Comparison of ENCODE assay signal across 14 cellular contexts in genomic region chr12:93174048-93174447, GRCh38.
DNase-seq lines count a peak whose midpoint lies in the region; ATAC-seq and TF ChIP-seq lines count a peak whose summit lies in the region.
"Had no signal": no experiment of that assay in that cellular context is flagged by ENCODE, and none has a peak within 500 bp of the region (broad histone marks: within the 10 kb centered on the region; RNA-seq: fewer than 3 reads in every experiment).

No MANE protein-coding gene starts in this region.

- H2AFZ ChIP-seq in fibroblast of lung (ENCODE audit: low read length): no peak overlapping the region
- no peak overlapping the region for H2AFZ ChIP-seq in parathyroid adenoma

- H3K36me3 Mint-ChIP-seq in activated T-helper 2 cell treated with anti-CD3 and anti-CD28 coated beads, Interferon-gamma antibody, Interleukin-2, Interleukin-4, amounts not matched to agents 10 μg/mL and 5 μg/mL and 100 μg/mL, durations not matched to agents 14 hours and 24 hours and 36 hours (ENCODE audit: low read depth): no peaks in the 10 kb centered on the region
- H3K36me3 Mint-ChIP-seq: activated naive CD8-positive, alpha-beta T cell; naive B cell had no signal

- H3K27ac ChIP-seq in BLaER1 treated with 17β-estradiol and CSF1 and Interleukin-3, amounts not matched to agents 10 nM and 100 nM: 0 out of 22 replicates have a peak overlapping the region, but pooled peaks of 1 of the 11 experiments have one; percentile 20
- H3K27ac ChIP-seq in fibroblast of lung (ENCODE audit: insufficient read depth, low read length) (no peak overlapping the region), parathyroid adenoma (peak overlapping the region; percentile 20), ascending aorta (no peak overlapping the region)

- peak overlapping the region in 10 of 11 experiments; percentile 10 to 82 (median 62); a peak in 13 of 22 replicates for H3K4me2 ChIP-seq in BLaER1 treated with 17β-estradiol and CSF1 and Interleukin-3, amounts not matched to agents 10 nM and 100 nM
- H3K4me2 ChIP-seq in fibroblast of lung (ENCODE audit: extremely low read depth, insufficient read depth, low read length): peak overlapping the region; percentile 4
- peak overlapping the region; percentile 29 for H3K4me2 ChIP-seq in parathyroid adenoma (ENCODE audit: low read length)

- no peaks in the 10 kb centered on the region for H3K27me3 ChIP-seq in BLaER1 treated with 17β-estradiol and CSF1 and Interleukin-3, amounts not matched to agents 10 nM and 100 nM
- H3K27me3 ChIP-seq in fibroblast of lung (ENCODE audit: control insufficient read depth, insufficient read depth, low read length): no peaks in the 10 kb centered on the region
- H3K27me3 ChIP-seq in parathyroid adenoma (ENCODE audit: control insufficient read depth, insufficient read depth, low read length): no peaks in the 10 kb centered on the region
- H3K27me3 ChIP-seq in ascending aorta: no peaks in the 10 kb centered on the region

- intact Hi-C loops in ascending aorta (cut with DNase I): no loop called here
- intact Hi-C loops in activated T-helper 2 cell treated with anti-CD3 and anti-CD28 coated beads, Interferon-gamma antibody, Interleukin-2, Interleukin-4, amounts not matched to agents 10 μg/mL and 5 μg/mL and 100 μg/mL, durations not matched to agents 14 hours and 24 hours and 36 hours (cut with micrococcal nuclease): no loop called here

- no peaks in the 10 kb centered on the region for H3K36me3 ChIP-seq in BLaER1 treated with 17β-estradiol and CSF1 and Interleukin-3, amounts not matched to agents 10 nM and 100 nM
- no peaks in the 10 kb centered on the region for H3K36me3 ChIP-seq in fibroblast of lung (ENCODE audit: control insufficient read depth, insufficient read depth, low read length)
- H3K36me3 ChIP-seq in parathyroid adenoma (ENCODE audit: control insufficient read depth, insufficient read depth, low read length): no peaks in the 10 kb centered on the region
- no peaks in the 10 kb centered on the region for H3K36me3 ChIP-seq in ascending aorta

- no peaks in the 10 kb centered on the region for H3K4me1 Mint-ChIP-seq in activated T-helper 2 cell treated with anti-CD3 and anti-CD28 coated beads, Interferon-gamma antibody, Interleukin-2, Interleukin-4, amounts not matched to agents 10 μg/mL and 5 μg/mL and 100 μg/mL, durations not matched to agents 14 hours and 24 hours and 36 hours (ENCODE audit: low read depth)

- H3K4me3 Mint-ChIP-seq in activated T-helper 2 cell treated with anti-CD3 and anti-CD28 coated beads, Interferon-gamma antibody, Interleukin-2, Interleukin-4, amounts not matched to agents 10 μg/mL and 5 μg/mL and 100 μg/mL, durations not matched to agents 14 hours and 24 hours and 36 hours (ENCODE audit: low read depth): no peak overlapping the region
- H3K4me3 Mint-ChIP-seq: activated CD8-positive, alpha-beta T cell treated with anti-CD3 and anti-CD28 coated beads for 36 hours; activated naive CD8-positive, alpha-beta T cell; naive B cell had no signal

- no peaks in the 10 kb centered on the region for H3K27me3 Mint-ChIP-seq in activated T-helper 2 cell treated with anti-CD3 and anti-CD28 coated beads, Interferon-gamma antibody, Interleukin-2, Interleukin-4, amounts not matched to agents 10 μg/mL and 5 μg/mL and 100 μg/mL, durations not matched to agents 14 hours and 24 hours and 36 hours (ENCODE audit: low read depth)
- H3K27me3 Mint-ChIP-seq: activated CD8-positive, alpha-beta T cell treated with anti-CD3 and anti-CD28 coated beads for 36 hours; activated naive CD8-positive, alpha-beta T cell; naive B cell had no signal

- no peak for ATAC-seq in GM21447 (IDR thresholded peaks at IDR 0.05; ENCODE audit: unreplicated experiment)
- ATAC-seq: activated CD8-positive, alpha-beta T cell treated with anti-CD3 and anti-CD28 coated beads for 36 hours had no signal

- no peak overlapping the region for H3K9ac ChIP-seq in BLaER1 treated with 17β-estradiol and CSF1 and Interleukin-3, amounts not matched to agents 10 nM and 100 nM
- H3K9ac ChIP-seq in fibroblast of lung (ENCODE audit: insufficient read depth, low read length) (no peak overlapping the region), parathyroid adenoma (no peak overlapping the region)

- no peaks in the 10 kb centered on the region for H4K20me1 ChIP-seq in BLaER1 treated with 17β-estradiol and CSF1 and Interleukin-3, amounts not matched to agents 10 nM and 100 nM
- no peaks in the 10 kb centered on the region for H4K20me1 ChIP-seq in fibroblast of lung (ENCODE audit: control insufficient read depth, extremely low read depth, insufficient read depth, low read length)

- H3K9me3 ChIP-seq in BLaER1 treated with 17β-estradiol and CSF1 and Interleukin-3, amounts not matched to agents 10 nM and 100 nM (replicated peaks in 1 of 11): peaks cover 0 to 19% (median 0%) of the 10 kb centered on the region in 11 experiments; a peak in 2 of 22 replicates
- H3K9me3 ChIP-seq in fibroblast of lung (ENCODE audit: control insufficient read depth, insufficient read depth, low read depth, low read length): no peaks in the 10 kb centered on the region
- no peaks in the 10 kb centered on the region for H3K9me3 ChIP-seq in parathyroid adenoma (ENCODE audit: control insufficient read depth, low read length)
- no peaks in the 10 kb centered on the region for H3K9me3 ChIP-seq in ascending aorta

- peaks cover 25 to 46% (median 36%) of the 10 kb centered on the region in 10 experiments for H3K4me1 ChIP-seq in BLaER1 treated with 17β-estradiol and CSF1 and Interleukin-3, amounts not matched to agents 10 nM and 100 nM
- H3K4me1 ChIP-seq in fibroblast of lung (ENCODE audit: control insufficient read depth, extremely low read depth, insufficient read depth, low read length): peaks cover 19% of the 10 kb centered on the region
- H3K4me1 ChIP-seq in parathyroid adenoma: peaks cover 44% of the 10 kb centered on the region
- H3K4me1 ChIP-seq in ascending aorta: peaks cover 4 to 20% of the 10 kb centered on the region in 2 donors

- H3K79me2 ChIP-seq in fibroblast of lung (ENCODE audit: control insufficient read depth, insufficient read depth, low read length) (no peaks in the 10 kb centered on the region), parathyroid adenoma (no peaks in the 10 kb centered on the region)

- no peak for TF ChIP-seq CTCF in fibroblast of lung (conservative IDR thresholded peaks at IDR 0.05 in 1 of 2, IDR thresholded peaks at IDR 0.05 in 1 of 2; ENCODE audit: low read depth in 1 of 2, low read length in 2 of 2)
- TF ChIP-seq CTCF in parathyroid adenoma (IDR thresholded peaks at IDR 0.05): no peak
- no peak for TF ChIP-seq CTCF in ascending aorta (IDR thresholded peaks at IDR 0.05)

- no peaks in the 10 kb centered on the region for H3K9me3 Mint-ChIP-seq in activated T-helper 2 cell treated with anti-CD3 and anti-CD28 coated beads, Interferon-gamma antibody, Interleukin-2, Interleukin-4, amounts not matched to agents 10 μg/mL and 5 μg/mL and 100 μg/mL, durations not matched to agents 14 hours and 24 hours and 36 hours
- H3K9me3 Mint-ChIP-seq: activated CD8-positive, alpha-beta T cell treated with anti-CD3 and anti-CD28 coated beads for 36 hours; naive B cell had no signal

- DNase-seq in NCI-H446 (lab: John Stamatoyannopoulos, UW): peak; percentile 78 to 89
- DNase-seq in fibroblast of lung (ENCODE audit: low read depth in 2 of 2): peak; percentile 87 to 92
- DNase-seq in ascending aorta (ENCODE audit: low spot score in 2 of 2): no peak
- no peak for DNase-seq in activated T-helper 2 cell treated with anti-CD3 and anti-CD28 coated beads, Interferon-gamma antibody, Interleukin-2, Interleukin-4, amounts not matched to agents 10 μg/mL and 5 μg/mL and 100 μg/mL, durations not matched to agents 14 hours and 24 hours and 36 hours (ENCODE audit: low spot score)
- DNase-seq in HuH-7 (ENCODE audit: low spot score): no peak
- DNase-seq: activated CD8-positive, alpha-beta T cell treated with anti-CD3 and anti-CD28 coated beads for 36 hours; naive B cell; NCI-H1930; stimulated activated CD4-positive, alpha-beta T cell treated with anti-CD3 and anti-CD28 coated beads, Interleukin-12 subunit alpha, Interleukin-12 subunit beta, amount 100 ng/mL, for 4 hours; stimulated activated CD8-positive, alpha-beta memory T cell treated with anti-CD3 and anti-CD28 coated beads, Interleukin-4, amount 100 ng/mL, for 48 hours had no signal

- H3K27ac Mint-ChIP-seq in activated T-helper 2 cell treated with anti-CD3 and anti-CD28 coated beads, Interferon-gamma antibody, Interleukin-2, Interleukin-4, amounts not matched to agents 10 μg/mL and 5 μg/mL and 100 μg/mL, durations not matched to agents 14 hours and 24 hours and 36 hours: no peak overlapping the region
- H3K27ac Mint-ChIP-seq: activated CD8-positive, alpha-beta T cell treated with anti-CD3 and anti-CD28 coated beads for 36 hours; activated naive CD8-positive, alpha-beta T cell; naive B cell had no signal

- no peak overlapping the region for H3K4me3 ChIP-seq in BLaER1 treated with 17β-estradiol and CSF1 and Interleukin-3, amounts not matched to agents 10 nM and 100 nM
- no peak overlapping the region for H3K4me3 ChIP-seq in fibroblast of lung (replicated peaks in 1 of 4; ENCODE audit: control extremely low read depth in 1 of 4, insufficient read depth in 1 of 4, low read depth in 3 of 4, low read length in 4 of 4)
- H3K4me3 ChIP-seq in parathyroid adenoma (ENCODE audit: low read depth, low read length): no peak overlapping the region
- H3K4me3 ChIP-seq in ascending aorta: no peak overlapping the region

Comparison
In these comparisons a context has a peak if more than half of its experiments do, and no peak if none do; other contexts are left out.
1. H3K4me2 ChIP-seq: peak in every context shown above with its lines; median percentile 62 in BLaER1 treated with 17β-estradiol and CSF1 and Interleukin-3, amounts not matched to agents 10 nM and 100 nM; 29 in parathyroid adenoma; 4 in fibroblast of lung.
2. DNase-seq: peak in NCI-H446 (2 of 2) and fibroblast of lung (2 of 2); none in ascending aorta (0 of 2), activated T-helper 2 cell treated with anti-CD3 and anti-CD28 coated beads, Interferon-gamma antibody, Interleukin-2, Interleukin-4, amounts not matched to agents 10 μg/mL and 5 μg/mL and 100 μg/mL, durations not matched to agents 14 hours and 24 hours and 36 hours (single experiment) and HuH-7 (single experiment).